ENCODE assay signal across 13 cellular contexts in genomic region chr12:16604853-16605252, GRCh38. TPM values are rescaled to one million over a fixed set of nuclear protein-coding genes. Genes with fewer than 3 reads are reported as not detected.
DNase-seq lines count a peak whose midpoint lies in the region; ATAC-seq and TF ChIP-seq lines count a peak whose summit lies in the region.
"Had no signal": no experiment of that assay in that cellular context is flagged by ENCODE, and none has a peak within 500 bp of the region (broad histone marks: within the 10 kb centered on the region; RNA-seq: fewer than 3 reads in every experiment).

No MANE protein-coding gene starts in this region.

- no peak overlapping the region for H4K5ac ChIP-seq in H9 (ENCODE audit: insufficient read length, low read depth, low read length)

- no peak overlapping the region for H3K23ac ChIP-seq in H9 (ENCODE audit: insufficient read length, low read depth, low read length)

- H3K18ac ChIP-seq in H9 (ENCODE audit: insufficient read length, low read depth, low read length): no peak overlapping the region

- H4K20me1 ChIP-seq in H9 (ENCODE audit: control insufficient read depth, insufficient read depth, insufficient read length): no peaks in the 10 kb centered on the region

- WGBS in H9 (ENCODE audit: extremely low coverage, insufficient read length, low lambda C conversion rate): no CpG with 5 or more reads among the region's 17 CpGs
- WGBS in sigmoid colon, 2 donors: 8 to 13% methylated on average over 17 of the region's 17 CpGs

- intact Hi-C loops in ascending aorta (cut with DNase I): no loop called here
- intact Hi-C loops in sigmoid colon (cut with DNase I): loop anchor here (10.0 kb wide), 1 partner anchor 440 kb away; no protein-coding TSS in a partner anchor

- H2AK5ac ChIP-seq in H9 (ENCODE audit: insufficient read length, low read length): no peak overlapping the region

- H2BK120ac ChIP-seq in H9 (ENCODE audit: low read depth, low read length, poor library complexity, severe bottlenecking): no peak overlapping the region

- no peak overlapping the region for H3T11ph ChIP-seq in H9 (ENCODE audit: low read length)

- H3K27me3 Mint-ChIP-seq in H9 (ENCODE audit: low read depth): peaks cover 76% of the 10 kb centered on the region

- ATAC-seq in GM21825 (IDR thresholded peaks at IDR 0.05; ENCODE audit: unreplicated experiment): no peak

- no peak overlapping the region for H2BK15ac ChIP-seq in H9 (ENCODE audit: low read depth, low read length)

- H3K4me3 ChIP-seq in ascending aorta: peak overlapping the region; percentile 63 to 67
- H3K4me3 ChIP-seq in iPS-15b (ENCODE audit: low read depth, low read length): peak overlapping the region; percentile 45
- peak overlapping the region; percentile 50 to 67 (median 56) for H3K4me3 ChIP-seq in sigmoid colon

- H4K91ac ChIP-seq in H9 (ENCODE audit: insufficient read length, low read depth, low read length): no peak overlapping the region

- H2BK12ac ChIP-seq in H9 (ENCODE audit: insufficient read length, low read depth, low read length): no peak overlapping the region

- peaks cover 28% of the 10 kb centered on the region for H3K23me2 ChIP-seq in H9 (ENCODE audit: insufficient read length, low read depth, low read length, poor library complexity, severe bottlenecking)

- H3K79me2 ChIP-seq in H9 (ENCODE audit: insufficient read depth, low read length): no peaks in the 10 kb centered on the region

- no peak overlapping the region for H2BK5ac ChIP-seq in H9 (ENCODE audit: insufficient read length, low read length)

- no peak overlapping the region for H3K27ac Mint-ChIP-seq in H9

- TF ChIP-seq CTCF in H9 (conservative IDR thresholded peaks at IDR 0.05) (no peak), ascending aorta (IDR thresholded peaks at IDR 0.05) (no peak), sigmoid colon (IDR thresholded peaks at IDR 0.05) (no peak)

- no peaks in the 10 kb centered on the region for H3K79me1 ChIP-seq in H9 (ENCODE audit: insufficient read depth, low read depth, low read length, poor library complexity, severe bottlenecking)

- no peaks in the 10 kb centered on the region; a peak in 1 of 5 replicates for H3K9me3 Mint-ChIP-seq in H9

- H3K56ac ChIP-seq in H9 (ENCODE audit: insufficient read length, low read depth, low read length): no peak overlapping the region

- H3K4me1 ChIP-seq in H9 (ENCODE audit: insufficient read depth, low read length) (peaks cover 5% of the 10 kb centered on the region; the same call in 1 of the 2 replicates), ascending aorta (peaks cover 0 to 7% of the 10 kb centered on the region in 2 donors), iPS-15b (ENCODE audit: control insufficient read depth, insufficient read depth, low read length) (peaks cover 26% of the 10 kb centered on the region), sigmoid colon (peaks cover 0 to 12% (median 4%) of the 10 kb centered on the region in 4 donors)

- peaks cover 43 to 58% of the 10 kb centered on the region in 2 experiments for H3K4me1 Mint-ChIP-seq in H9

- H3K27me3 ChIP-seq in H9 (ENCODE audit: insufficient read depth, low read length) (peaks cover 5% of the 10 kb centered on the region; the same call in 1 of the 2 replicates), ascending aorta (no peaks in the 10 kb centered on the region), iPS-15b (ENCODE audit: control insufficient read depth, insufficient read depth, low read length) (peaks cover 65% of the 10 kb centered on the region), sigmoid colon (no peaks in the 10 kb centered on the region)

- no peak overlapping the region for H2AFZ ChIP-seq in H9 (ENCODE audit: low read length)

- DNase-seq in H9 (no peak), ascending aorta (ENCODE audit: low spot score in 2 of 2) (no peak), sigmoid colon (peak; percentile 76), KG1 (lab: John Stamatoyannopoulos, UW) (no peak), retina (no peak)
- no peak for DNase-seq in effector CD4-positive, alpha-beta T cell
- DNase-seq: Karpas-422; left cardiac atrium; SIG-M5; stimulated activated CD4-positive, alpha-beta T cell treated with anti-CD3 and anti-CD28 coated beads, Interleukin-2, amount 100 ng/mL, for 24 hours had no signal

- H3K27ac ChIP-seq in H9 (ENCODE audit: insufficient read length, low read depth, low read length) (no peak overlapping the region), ascending aorta (peak overlapping the region; percentile 59 to 83), sigmoid colon (peak overlapping the region; percentile 84 to 91 (median 84))

- H3K4me2 ChIP-seq in H9 (ENCODE audit: insufficient read depth, insufficient read length, low read length): peak overlapping the region; percentile 91

- no peak overlapping the region for H3K4ac ChIP-seq in H9 (ENCODE audit: low read depth, low read length)

- H3K36me3 ChIP-seq in ascending aorta (no peaks in the 10 kb centered on the region), iPS-15b (ENCODE audit: control insufficient read depth, insufficient read depth, low read length) (no peaks in the 10 kb centered on the region), sigmoid colon (no peaks in the 10 kb centered on the region)

- no peaks in the 10 kb centered on the region; a peak in 1 of 7 replicates for H3K36me3 Mint-ChIP-seq in H9 (ENCODE audit: insufficient read depth in 1 of 3, low read depth in 3 of 3)

- H3K14ac ChIP-seq in H9 (ENCODE audit: insufficient read depth, low read length): no peak overlapping the region

- no peak for TF ChIP-seq POLR2A in sigmoid colon (IDR thresholded peaks at IDR 0.05)

- H3K9me3 ChIP-seq in H9 (ENCODE audit: control insufficient read depth, low read depth, low read length) (no peaks in the 10 kb centered on the region), ascending aorta (no peaks in the 10 kb centered on the region), iPS-15b (ENCODE audit: control insufficient read depth, insufficient read depth, low read length) (no peaks in the 10 kb centered on the region), sigmoid colon (no peaks in the 10 kb centered on the region)

- H4K8ac ChIP-seq in H9 (replicated peaks; ENCODE audit: insufficient read length, low read depth, low read length): no peak overlapping the region

- H3K9ac ChIP-seq in H9 (ENCODE audit: extremely low read depth, insufficient read length, low read length) (no peak overlapping the region), iPS-15b (ENCODE audit: low read depth, low read length) (no peak overlapping the region)

- no peak overlapping the region for H2BK20ac ChIP-seq in H9 (ENCODE audit: low read depth, low read length, poor library complexity, severe bottlenecking)

- no peak for TF ChIP-seq EP300 in sigmoid colon (IDR thresholded peaks at IDR 0.05)

- H3K4me3 Mint-ChIP-seq in H9: peak overlapping the region; percentile 75 to 92

RNA-seq across cellular contexts. Expression of gene LMO3, which starts 1.1 kb away (rescaled TPM):
- total RNA-seq in H9 (2021) (not detected in 2 replicates), ascending aorta (20.2 TPM), sigmoid colon (100 to 1,000 TPM; 228 to 403 (median 367) TPM)
- 1 to 10 TPM in 2 of 3 donors, under 1 TPM in 1; 0.46 to 9.0 (median 5.1) TPM for polyA plus RNA-seq in sigmoid colon
- total RNA-seq: activated CD8-positive, alpha-beta memory T cell treated with anti-CD3 and anti-CD28 coated beads for 36 hours had no signal

Comparison
In these comparisons a context has a peak if more than half of its experiments do, and no peak if none do; other contexts are left out.
1. RNA of gene LMO3, which starts 1.1 kb away (total RNA-seq): 228 to 403 TPM in sigmoid colon and 20.2 TPM in ascending aorta (single experiment); not detected in H9; every median in the first group is over 10 times any median in the second.
2. Peak in every context shown above with its lines, with median percentiles within 50 percentile points of each other: H3K4me3 ChIP-seq.